Comparison of ENCODE assay signal across 33 cellular contexts in genomic region chrX:22043872-22044271, GRCh38.
"Had no signal": no experiment of that assay in that cellular context is flagged by ENCODE, and none has a peak within 500 bp of the region (broad histone marks: within the 10 kb centered on the region; RNA-seq: fewer than 3 reads in every experiment).

No MANE protein-coding gene starts in this region.

- H3K9me3 Mint-ChIP-seq: activated CD4-positive, alpha-beta memory T cell treated with anti-CD3 and anti-CD28 coated beads for 36 hours; activated CD4-positive, alpha-beta T cell treated with anti-CD3 and anti-CD28 coated beads, Interleukin-2, amount 10 ng/mL, durations not matched to agents 24 days and 14 days; activated naive CD8-positive, alpha-beta T cell treated with anti-CD3 and anti-CD28 coated beads, Interleukin-2, amount 10 ng/mL, durations not matched to agents 7 days and 5 days; activated T-helper 2 cell treated with anti-CD3 and anti-CD28 coated beads, Interferon-gamma antibody, Interleukin-2, Interleukin-4, amounts not matched to agents 10 μg/mL and 5 μg/mL and 100 μg/mL, durations not matched to agents 14 hours and 24 hours and 36 hours; mesothelial cell of epicardium; stimulated activated memory B cell treated with anti-CD40 and anti-IgM and Interleukin-4, amounts not matched to agents 10 μg/mL and 1 μg/mL and 100 μg/mL, for 72 hours; T-helper 1 cell treated with Interleukin-12 subunit alpha and Interleukin-12 subunit beta and Interleukin-4 antibody, amounts not matched to agents 30 μg/mL and 1 μg/mL, for 36 hours had no signal

- H3K36me3 ChIP-seq: ascending aorta, cardiac muscle cell, esophagus muscularis mucosa, heart left ventricle, left ventricle myocardium inferior, pancreas, prostate gland, sigmoid colon, suprapubic skin, tibial nerve, WERI-Rb-1 had no signal

- H3K4me2 ChIP-seq: SK-N-SH had no signal

- H3K36me3 Mint-ChIP-seq: activated CD4-positive, alpha-beta memory T cell treated with anti-CD3 and anti-CD28 coated beads for 36 hours; brain; mesothelial cell of epicardium; naive B cell; stimulated activated memory B cell treated with anti-CD40 and anti-IgM and Interleukin-4, amounts not matched to agents 10 μg/mL and 1 μg/mL and 100 μg/mL, for 72 hours had no signal

- H3K4me1 Mint-ChIP-seq: stimulated activated memory B cell treated with anti-CD40 and anti-IgM and Interleukin-4, amounts not matched to agents 10 μg/mL and 1 μg/mL and 100 μg/mL, for 72 hours had no signal

- H3K27me3 ChIP-seq: ascending aorta, cardiac muscle cell, esophagus muscularis mucosa, foreskin keratinocyte, sigmoid colon, suprapubic skin had no signal

- H3K4me3 ChIP-seq: ascending aorta, cardiac muscle cell, esophagus muscularis mucosa, heart left ventricle, left ventricle myocardium inferior, lung, pancreas, prostate gland, sigmoid colon, suprapubic skin, tibial nerve had no signal

- H3K9ac ChIP-seq: SK-N-SH had no signal

- H3K27me3 Mint-ChIP-seq: activated CD4-positive, alpha-beta memory T cell treated with anti-CD3 and anti-CD28 coated beads for 36 hours; activated CD4-positive, alpha-beta T cell treated with anti-CD3 and anti-CD28 coated beads, Interleukin-2, amount 10 ng/mL, durations not matched to agents 24 days and 14 days; activated naive CD8-positive, alpha-beta T cell treated with anti-CD3 and anti-CD28 coated beads, Interleukin-2, amount 10 ng/mL, durations not matched to agents 7 days and 5 days; brain; naive B cell; stimulated activated memory B cell treated with anti-CD40 and anti-IgM and Interleukin-4, amounts not matched to agents 10 μg/mL and 1 μg/mL and 100 μg/mL, for 72 hours had no signal

- DNase-seq: activated CD4-positive, alpha-beta memory T cell treated with anti-CD3 and anti-CD28 coated beads for 36 hours; activated CD4-positive, alpha-beta T cell treated with anti-CD3 and anti-CD28 coated beads, Interleukin-2, amount 10 ng/mL, durations not matched to agents 24 days and 14 days; activated CD4-positive, CD25-positive, alpha-beta regulatory T cell treated with anti-CD3 and anti-CD28 coated beads, Interleukin-2, amount 50 U/mL, for 72 hours; activated naive CD8-positive, alpha-beta T cell treated with anti-CD3 and anti-CD28 coated beads, Interleukin-2, amount 10 ng/mL, durations not matched to agents 7 days and 5 days; activated T-cell treated with anti-CD3 and anti-CD28 coated beads, Interleukin-2, amount 50 U/mL, for 48 hours; cerebellar nuclear complex; cortex of kidney; foreskin keratinocyte; heart left ventricle; hypothalamus; left ventricle myocardium inferior; naive B cell; nucleus accumbens; pancreas; sigmoid colon; SK-N-SH; small intestine; stimulated activated CD4-positive, alpha-beta T cell treated with anti-CD3 and anti-CD28 coated beads, Interleukin-4, amount 100 ng/mL, for 24 hours; SW 1271; T-helper 9 cell; WERI-Rb-1 had no signal

- ATAC-seq: foreskin keratinocyte; heart left ventricle; pancreas; stimulated activated memory B cell treated with anti-CD40 and anti-IgM and Interleukin-4, amounts not matched to agents 10 μg/mL and 1 μg/mL and 100 μg/mL, for 72 hours had no signal

- H3K9me3 ChIP-seq: ascending aorta, esophagus muscularis mucosa, heart left ventricle, left ventricle myocardium inferior, pancreas, prostate gland, sigmoid colon, SK-N-SH, suprapubic skin, tibial nerve had no signal

- H3K4me1 ChIP-seq: ascending aorta, foreskin keratinocyte, heart left ventricle, left ventricle myocardium inferior, pancreas, prostate gland, sigmoid colon, suprapubic skin, tibial nerve had no signal

- H3K4me3 Mint-ChIP-seq: activated CD4-positive, alpha-beta memory T cell treated with anti-CD3 and anti-CD28 coated beads for 36 hours; activated CD4-positive, alpha-beta T cell treated with anti-CD3 and anti-CD28 coated beads, Interleukin-2, amount 10 ng/mL, durations not matched to agents 24 days and 14 days; activated naive CD8-positive, alpha-beta T cell treated with anti-CD3 and anti-CD28 coated beads, Interleukin-2, amount 10 ng/mL, durations not matched to agents 7 days and 5 days; mesothelial cell of epicardium; naive B cell; stimulated activated memory B cell treated with anti-CD40 and anti-IgM and Interleukin-4, amounts not matched to agents 10 μg/mL and 1 μg/mL and 100 μg/mL, for 72 hours; T-helper 1 cell treated with Interleukin-12 subunit alpha and Interleukin-12 subunit beta and Interleukin-4 antibody, amounts not matched to agents 30 μg/mL and 1 μg/mL, for 36 hours had no signal

- H3K27ac ChIP-seq: ascending aorta, cardiac muscle cell, esophagus muscularis mucosa, foreskin keratinocyte, heart left ventricle, left ventricle myocardium inferior, pancreas, prostate gland, sigmoid colon, suprapubic skin, tibial nerve, WERI-Rb-1 had no signal

- H3K27ac Mint-ChIP-seq: activated CD4-positive, alpha-beta memory T cell treated with anti-CD3 and anti-CD28 coated beads for 36 hours; activated CD4-positive, alpha-beta T cell treated with anti-CD3 and anti-CD28 coated beads, Interleukin-2, amount 10 ng/mL, durations not matched to agents 24 days and 14 days; activated naive CD8-positive, alpha-beta T cell treated with anti-CD3 and anti-CD28 coated beads, Interleukin-2, amount 10 ng/mL, durations not matched to agents 7 days and 5 days; activated T-helper 2 cell treated with anti-CD3 and anti-CD28 coated beads, Interferon-gamma antibody, Interleukin-2, Interleukin-4, amounts not matched to agents 10 μg/mL and 5 μg/mL and 100 μg/mL, durations not matched to agents 14 hours and 24 hours and 36 hours; mesothelial cell of epicardium; naive B cell; stimulated activated memory B cell treated with anti-CD40 and anti-IgM and Interleukin-4, amounts not matched to agents 10 μg/mL and 1 μg/mL and 100 μg/mL, for 72 hours; T-helper 1 cell treated with Interleukin-12 subunit alpha and Interleukin-12 subunit beta and Interleukin-4 antibody, amounts not matched to agents 30 μg/mL and 1 μg/mL, for 36 hours had no signal
